1 cellular context compared by ENCODE assay signal in genomic region chr3:32448686-32449474, GRCh38.
TF ChIP-seq lines count a peak whose summit lies in the region.

No MANE protein-coding gene starts in this region.

TF ChIP-seq in H1, 55 proteins besides CTCF, POLR2A, EP300 and RAD21:
- TF ChIP-seq CHD2 (IDR thresholded peaks at IDR 0.05; ENCODE audit: low read length) = no peak
- TF ChIP-seq FOSL1 (IDR thresholded peaks at IDR 0.05; ENCODE audit: insufficient read depth, low read depth, low read length) = no peak
- TF ChIP-seq ZNF274 (IDR thresholded peaks at IDR 0.05; ENCODE audit: borderline replicate concordance, extremely low read depth, low read length) = no peak
- TF ChIP-seq TCF12 (IDR thresholded peaks at IDR 0.05; ENCODE audit: low read depth, low read length) = no peak
- TF ChIP-seq SIN3A (conservative IDR thresholded peaks at IDR 0.05 in 1 of 2, IDR thresholded peaks at IDR 0.05 in 1 of 2; ENCODE audit: low read depth in 1 of 2, low read length in 2 of 2) = no peak
- no peak for TF ChIP-seq SP1 (IDR thresholded peaks at IDR 0.05; ENCODE audit: low read depth, low read length)
- no peak for TF ChIP-seq CREB1 (IDR thresholded peaks at IDR 0.05)
- TF ChIP-seq KDM4A (IDR thresholded peaks at IDR 0.05; ENCODE audit: low read depth, low read length, severe bottlenecking) = no peak
TF ChIP-seq in H1: peak in this region for 0.
